ENCODE assay signal across 9 cellular contexts in the genomic region with DNA sequence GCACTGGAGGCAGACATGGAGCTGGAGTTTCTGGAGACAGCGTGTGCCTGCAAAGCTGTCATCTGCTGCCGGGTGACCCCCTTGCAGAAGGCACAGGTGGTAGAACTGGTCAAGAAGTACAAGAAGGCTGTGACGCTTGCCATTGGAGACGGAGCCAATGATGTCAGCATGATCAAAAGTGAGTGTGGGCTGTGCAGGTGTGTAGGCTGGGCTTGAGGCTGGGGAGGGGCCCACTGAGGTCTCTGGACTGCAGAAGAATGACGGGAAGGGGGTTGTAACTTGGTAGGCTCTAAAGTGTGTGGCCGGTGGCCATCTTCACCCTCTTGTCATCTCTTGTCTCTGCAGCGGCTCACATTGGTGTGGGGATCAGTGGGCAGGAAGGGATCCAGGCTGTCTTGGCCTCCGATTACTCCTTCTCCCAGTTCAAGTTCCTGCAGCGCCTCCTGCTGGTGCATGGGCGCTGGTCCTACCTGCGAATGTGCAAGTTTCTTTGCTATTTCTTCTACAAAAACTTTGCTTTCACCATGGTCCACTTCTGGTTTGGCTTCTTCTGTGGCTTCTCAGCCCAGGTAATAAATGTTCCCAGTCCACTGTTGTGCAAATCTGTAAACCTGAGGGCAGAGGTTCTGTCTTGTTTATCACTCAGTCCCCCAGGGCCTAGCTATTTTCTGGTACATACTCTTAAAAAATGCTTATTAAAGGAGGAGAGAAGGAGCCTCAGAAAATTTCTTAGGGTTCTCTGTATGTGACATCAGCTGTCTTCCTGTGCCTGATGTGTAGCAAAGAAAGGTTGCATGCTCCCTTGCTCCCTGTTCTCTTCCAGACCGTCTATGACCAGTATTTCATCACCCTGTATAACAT. TPM values are rescaled to one million over a fixed set of nuclear protein-coding genes. Genes with fewer than 3 reads are reported as not detected.
A peak's percentile ranks its signal among the peaks of the same experiment; 100 is the strongest.
DNase-seq lines count a peak whose midpoint lies in the region; ATAC-seq, FAIRE-seq and TF ChIP-seq lines count a peak whose summit lies in the region.
"Had no signal": no experiment of that assay in that cellular context is flagged by ENCODE, and none has a peak within 500 bp of the region (broad histone marks: within the 10 kb centered on the region; RNA-seq: fewer than 3 reads in every experiment).

No MANE protein-coding gene starts in this region.

- H3K79me2 ChIP-seq in Karpas-422 (ENCODE audit: low read length) = no peaks in the 10 kb centered on the region
- H3K79me2 ChIP-seq in H1 (ENCODE audit: control insufficient read depth in 1 of 2, insufficient read depth in 2 of 2, low read length in 2 of 2) = no peaks in the 10 kb centered on the region

- no peaks in the 10 kb centered on the region for H3K27me3 Mint-ChIP-seq in CD8-positive, alpha-beta T cell (ENCODE audit: low read depth)
- H3K27me3 Mint-ChIP-seq in activated CD4-positive, alpha-beta T cell treated with anti-CD3 and anti-CD28 coated beads, Interleukin-2, amount 10 ng/mL, durations not matched to agents 7 days and 5 days = no peaks in the 10 kb centered on the region

- H3K23ac ChIP-seq in H1 (ENCODE audit: insufficient read length) = no peak overlapping the region

- peaks cover 95% of the 10 kb centered on the region for H3K36me3 Mint-ChIP-seq in CD8-positive, alpha-beta T cell
- H3K36me3 Mint-ChIP-seq in activated CD4-positive, alpha-beta T cell treated with anti-CD3 and anti-CD28 coated beads, Interleukin-2, amount 10 ng/mL, durations not matched to agents 7 days and 5 days (ENCODE audit: low read depth) = peaks cover 92% of the 10 kb centered on the region

- WGBS in H1 (ENCODE audit: extremely low coverage in 1 of 2, insufficient coverage in 1 of 2, insufficient read length in 1 of 2, insufficient replicate concordance in 2 of 2, low coverage in 1 of 2, low lambda C conversion rate in 2 of 2, missing lambda C conversion rate in 1 of 2), 2 experiments = 75% methylated on average over 12 of the region's 12 CpGs; no CpG with 5 or more reads in 1 of the 2 experiments
- 81% methylated on average over 12 of the region's 12 CpGs for WGBS in pancreas, 2 donors

- no peaks in the 10 kb centered on the region for H3K9me3 ChIP-seq in CD8-positive, alpha-beta T cell (ENCODE audit: low read length)
- H3K9me3 ChIP-seq in Karpas-422 (ENCODE audit: low read length) (no peaks in the 10 kb centered on the region), H1 (ENCODE audit: insufficient read depth in 2 of 2, low read depth in 1 of 2, low read length in 1 of 2) (no peaks in the 10 kb centered on the region), pancreas (no peaks in the 10 kb centered on the region)

- H2BK5ac ChIP-seq in H1 (ENCODE audit: low read depth, low read length) = no peak overlapping the region; the same call in 1 of the 2 replicates

- H3K9ac ChIP-seq in Karpas-422 (ENCODE audit: low read length) (no peak overlapping the region), H1 (replicated peaks in 1 of 4; ENCODE audit: extremely low read depth in 1 of 4, low read depth in 3 of 4, low read length in 3 of 4) (no peak overlapping the region)

- H4K8ac ChIP-seq in H1 (ENCODE audit: extremely low read depth, insufficient read depth, low read length) = no peak overlapping the region

- H3K79me1 ChIP-seq in H1 (ENCODE audit: low read depth, low read length) = no peaks in the 10 kb centered on the region

- peak; percentile 66 for TF ChIP-seq CTCF in CD8-positive, alpha-beta T cell (IDR thresholded peaks at IDR 0.05)
- TF ChIP-seq CTCF in H1 (IDR thresholded peaks at IDR 0.05; ENCODE audit: control extremely low read depth in 1 of 3, insufficient read depth in 1 of 3, low read depth in 1 of 3, low read length in 3 of 3) (peak in 2 of 3 experiments; percentile 80 to 95; a peak in 3 of 4 replicates), pancreas (IDR thresholded peaks at IDR 0.05) (peak; percentile 19 to 37 (median 26))

- no peak overlapping the region for H3K18ac ChIP-seq in H1 (ENCODE audit: extremely low read depth, low read length)

- intact Hi-C loops in CD8-positive, alpha-beta T cell (cut with DNase I, micrococcal nuclease) = loop anchor here (1.0 to 2.0 kb wide), 4 partner anchors 16 to 72 kb away; a partner anchor contains a TSS
- intact Hi-C loops in pancreas (cut with DNase I) = no loop called here

- peak; percentile 91 for FAIRE-seq in H1 (lab: Jason Lieb, UNC)
- no peak for FAIRE-seq in pancreas (lab: Jason Lieb, UNC)

- peak overlapping the region; percentile 66 for H3K4me3 ChIP-seq in CD8-positive, alpha-beta T cell (ENCODE audit: low read depth, low read length)
- no peak overlapping the region for H3K4me3 ChIP-seq in Karpas-422 (ENCODE audit: low read length)
- no peak overlapping the region for H3K4me3 ChIP-seq in H1 (ENCODE audit: extremely low read depth in 1 of 4, insufficient read depth in 2 of 4, low read depth in 3 of 4, low read length in 4 of 4)
- no peak overlapping the region for H3K4me3 ChIP-seq in pancreas

- H2AFZ ChIP-seq in Karpas-422 (ENCODE audit: low read length) (no peak overlapping the region), H1 (ENCODE audit: low read length) (no peak overlapping the region)

- POLR2A ChIA-PET in CD8-positive, alpha-beta T cell (lab: Charles Lee) = interaction anchor here (0.9 to 4.7 kb wide), 5 partner anchors 11 to 70 kb away, joined by 3 to 40 read pairs (median 4); a partner anchor contains a TSS
- POLR2A ChIA-PET in activated CD4-positive, alpha-beta T cell treated with anti-CD3 and anti-CD28 coated beads, Interleukin-2, amount 10 ng/mL, durations not matched to agents 7 days and 5 days (lab: Charles Lee) = interaction anchor here (0.6 kb wide), 1 partner anchor 95 kb away, joined by 3 read pairs; no protein-coding TSS in a partner anchor
- POLR2A ChIA-PET in H1 (lab: Charles Lee; ENCODE audit: partially characterized antibody) = interaction anchor here (0.8 to 2.6 kb wide), 3 partner anchors 11 to 16 kb away, joined by 3 to 9 read pairs (median 4); no protein-coding TSS in a partner anchor

- peaks cover 61% of the 10 kb centered on the region for H3K36me3 ChIP-seq in CD8-positive, alpha-beta T cell (ENCODE audit: insufficient read depth, low read length)
- H3K36me3 ChIP-seq in Karpas-422 (ENCODE audit: insufficient read depth, low read length) (no peaks in the 10 kb centered on the region), H1 (ENCODE audit: control insufficient read depth in 2 of 4, insufficient read depth in 4 of 4, low read length in 3 of 4) (peaks cover 28 to 69% (median 58%) of the 10 kb centered on the region in 4 experiments), pancreas (peaks cover 0 to 5% (median 5%) of the 10 kb centered on the region in 3 donors)

- H3K9me2 ChIP-seq in Karpas-422 (replicated peaks; ENCODE audit: insufficient read depth, low read length) = no peaks in the 10 kb centered on the region

- H2BK120ac ChIP-seq in H1 (replicated peaks; ENCODE audit: low read depth, low read length) = no peak overlapping the region

- H4K91ac ChIP-seq in H1 (replicated peaks; ENCODE audit: insufficient read length, low read length) = no peak overlapping the region

- peaks cover 80% of the 10 kb centered on the region for H3K4me1 Mint-ChIP-seq in CD8-positive, alpha-beta T cell (ENCODE audit: low read depth)
- H3K4me1 Mint-ChIP-seq in activated CD4-positive, alpha-beta T cell treated with anti-CD3 and anti-CD28 coated beads, Interleukin-2, amount 10 ng/mL, durations not matched to agents 7 days and 5 days = peaks cover 67% of the 10 kb centered on the region

- no peaks in the 10 kb centered on the region for H4K20me1 ChIP-seq in Karpas-422 (ENCODE audit: insufficient read depth, low read depth, low read length)
- H4K20me1 ChIP-seq in H1 (replicated peaks in 1 of 2; ENCODE audit: control insufficient read depth in 1 of 2, insufficient read depth in 2 of 2, low read length in 2 of 2) = peaks cover 0 to 11% of the 10 kb centered on the region in 2 experiments

- DNase-seq in CD8-positive, alpha-beta T cell = peak; percentile 59 to 88 (median 81)
- DNase-seq in Karpas-422 (peak; percentile 90), H1 (ENCODE audit: low read depth in 1 of 2, low spot score in 2 of 2) (peak in 1 of 2 experiments; percentile 86), pancreas (peak in 3 of 6 donors; percentile 42 to 78 (median 59)), NOMO-1 (lab: John Stamatoyannopoulos, UW; ENCODE audit: unreplicated experiment in 2 of 2) (no peak), DMS153 (lab: John Stamatoyannopoulos, UW) (no peak)
- DNase-seq in activated CD4-positive, alpha-beta T cell treated with anti-CD3 and anti-CD28 coated beads, Interleukin-2, amount 10 ng/mL, durations not matched to agents 7 days and 5 days = peak; percentile 78

- H3K4me1 ChIP-seq in CD8-positive, alpha-beta T cell (ENCODE audit: insufficient read depth, low read length) = peaks cover 70% of the 10 kb centered on the region
- H3K4me1 ChIP-seq in Karpas-422 (ENCODE audit: low read length) (no peaks in the 10 kb centered on the region), H1 (replicated peaks in 1 of 4; ENCODE audit: control insufficient read depth in 3 of 4, insufficient read depth in 4 of 4, low read length in 3 of 4) (peaks cover 0 to 2% (median 0%) of the 10 kb centered on the region in 4 experiments; a peak in 2 of 7 replicates), pancreas (no peaks in the 10 kb centered on the region)

- H2BK20ac ChIP-seq in H1 (ENCODE audit: low read length) = no peak overlapping the region

- no peak overlapping the region for H3K14ac ChIP-seq in H1 (ENCODE audit: insufficient read length)

- H3K27ac ChIP-seq in CD8-positive, alpha-beta T cell (ENCODE audit: low read depth, low read length) = peak overlapping the region; percentile 8
- H3K27ac ChIP-seq in Karpas-422 (ENCODE audit: low read length) = no peak overlapping the region
- H3K27ac ChIP-seq in H1 (ENCODE audit: low read depth, low read length) = no peak overlapping the region
- no peak overlapping the region for H3K27ac ChIP-seq in pancreas

- no peak overlapping the region for H2BK15ac ChIP-seq in H1 (ENCODE audit: low read length)

- H3K4me3 Mint-ChIP-seq in CD8-positive, alpha-beta T cell = peak overlapping the region; percentile 87
- H3K4me3 Mint-ChIP-seq in activated CD4-positive, alpha-beta T cell treated with anti-CD3 and anti-CD28 coated beads, Interleukin-2, amount 10 ng/mL, durations not matched to agents 7 days and 5 days = peak overlapping the region; percentile 51

- no peak overlapping the region for H2AK5ac ChIP-seq in H1 (ENCODE audit: low read depth, low read length)

- peak; percentile 48 for ATAC-seq in CD8-positive, alpha-beta T cell
- ATAC-seq in pancreas (peak in 1 of 4 donors; percentile 37), HG02981 (IDR thresholded peaks at IDR 0.05; ENCODE audit: unreplicated experiment) (no peak)
- ATAC-seq: left colon had no signal

- no peak overlapping the region for H3K56ac ChIP-seq in H1 (replicated peaks; ENCODE audit: insufficient read length, low read depth, low read length)

- CTCF ChIA-PET in CD8-positive, alpha-beta T cell (lab: Charles Lee) = interaction anchor here (0.6 to 9.2 kb wide), 26 partner anchors 10 to 170 kb away, joined by 3 to 184 read pairs (median 4); a partner anchor contains a TSS
- CTCF ChIA-PET in activated CD4-positive, alpha-beta T cell treated with anti-CD3 and anti-CD28 coated beads, Interleukin-2, amount 10 ng/mL, durations not matched to agents 7 days and 5 days (lab: Charles Lee) = interaction anchor here (0.6 to 6.3 kb wide), 12 partner anchors 8 to 202 kb away, joined by 3 to 40 read pairs (median 4); a partner anchor contains a TSS
- CTCF ChIA-PET in H1 (lab: Charles Lee; ENCODE audit: partially characterized antibody) = interaction anchor here (0.6 to 27.5 kb wide), 25 partner anchors 10 to 773 kb away, joined by 3 to 507 read pairs (median 4); a partner anchor contains a TSS

- H3K23me2 ChIP-seq in H1 (ENCODE audit: low read depth, low read length) = no peaks in the 10 kb centered on the region; the same call in 1 of the 2 replicates

- TF ChIP-seq EP300 in H1 (IDR thresholded peaks at IDR 0.05; ENCODE audit: borderline replicate concordance in 1 of 2, low read depth in 2 of 2, low read length in 2 of 2) = no peak

- peak overlapping the region; percentile 81 for H3K27ac Mint-ChIP-seq in CD8-positive, alpha-beta T cell
- peak overlapping the region; percentile 58 for H3K27ac Mint-ChIP-seq in activated CD4-positive, alpha-beta T cell treated with anti-CD3 and anti-CD28 coated beads, Interleukin-2, amount 10 ng/mL, durations not matched to agents 7 days and 5 days

- no peak overlapping the region for H3K4ac ChIP-seq in H1 (replicated peaks; ENCODE audit: insufficient read length, low read depth, low read length)

- H3K9me3 Mint-ChIP-seq in CD8-positive, alpha-beta T cell = no peaks in the 10 kb centered on the region
- H3K9me3 Mint-ChIP-seq in activated CD4-positive, alpha-beta T cell treated with anti-CD3 and anti-CD28 coated beads, Interleukin-2, amount 10 ng/mL, durations not matched to agents 7 days and 5 days = no peaks in the 10 kb centered on the region

- H3K27me3 ChIP-seq in CD8-positive, alpha-beta T cell (ENCODE audit: insufficient read depth, low read length) = no peaks in the 10 kb centered on the region
- H3K27me3 ChIP-seq in Karpas-422 (ENCODE audit: low read length) = no peaks in the 10 kb centered on the region
- H3K27me3 ChIP-seq in H1 (replicated peaks in 1 of 4; ENCODE audit: control insufficient read depth in 3 of 4, extremely low read depth in 1 of 4, insufficient read depth in 3 of 4, low read length in 3 of 4) = no peaks in the 10 kb centered on the region
- H3K27me3 ChIP-seq in pancreas = no peaks in the 10 kb centered on the region

- TF ChIP-seq POLR2A in H1 (IDR thresholded peaks at IDR 0.05; ENCODE audit: control extremely low read depth in 1 of 2, low read depth in 2 of 2, low read length in 2 of 2) = no peak

- no peak overlapping the region for H2BK12ac ChIP-seq in H1 (ENCODE audit: low read depth, low read length)

- H3K4me2 ChIP-seq in Karpas-422 (ENCODE audit: low read depth, low read length, poor library complexity, severe bottlenecking) (no peak overlapping the region), H1 (ENCODE audit: insufficient read depth in 1 of 2, low read depth in 2 of 2, low read length in 2 of 2) (no peak overlapping the region)

- H4K5ac ChIP-seq in H1 (ENCODE audit: insufficient read length, low read depth, low read length) = no peak overlapping the region

- TF ChIP-seq RAD21 in H1 (IDR thresholded peaks at IDR 0.05 in 1 of 2, conservative IDR thresholded peaks at IDR 0.05 in 1 of 2; ENCODE audit: low read depth in 2 of 2, low read length in 2 of 2) = peak; percentile 65 to 80

RNA-seq across cellular contexts. Expression of a gene that starts 19.9 kb away (rescaled TPM):
- total RNA-seq in CD8-positive, alpha-beta T cell = 10 to 100 TPM; 51.1 to 58.4 TPM
- total RNA-seq in Karpas-422 (2014; rRNA removed; shearing (Covaris generic); ENCODE audit: low replicate concordance) = 10.6 and 19.6 TPM in 2 replicates
- total RNA-seq in activated CD4-positive, alpha-beta T cell treated with anti-CD3 and anti-CD28 coated beads, Interleukin-2, amount 10 ng/mL, durations not matched to agents 7 days and 5 days = 100 to 1,000 TPM; 135 to 138 TPM
- total RNA-seq in H1 (2021; fragmentation: NEBNext Ultra II Directional; extraction: Animal tissue kit (Norgen Biotek cat#: 25700)) = 59.3 and 61.4 TPM in 2 replicates
- polyA plus RNA-seq in H1 (2011; rRNA removed) = 70.1 and 98.5 TPM in 2 replicates
- 47.8 TPM for polyA plus RNA-seq in H1 (2011; cell fraction: cytosol; rRNA removed)
- 115 TPM for polyA plus RNA-seq in H1 (2011; cell fraction: nucleus; rRNA removed)
- 27.5 to 39.2 TPM (median 34.5 TPM) in 4 replicates for polyA plus RNA-seq in H1 (2012, experiment 1 of 2)
- polyA plus RNA-seq in H1 (2012, experiment 2 of 2) = 20.8 TPM
- polyA plus RNA-seq in H1 (2013, experiment 1 of 2) = 34.7 TPM
- polyA plus RNA-seq in H1 (2013, experiment 2 of 2) = 38.4 TPM
- 58.6 and 67.6 TPM in 2 replicates for polyA minus RNA-seq in H1 (2011; rRNA and poly(A)+ RNA removed)
- polyA minus RNA-seq in H1 (2011; cell fraction: cytosol; rRNA and poly(A)+ RNA removed) = 31.1 TPM
- 46.9 TPM for polyA minus RNA-seq in H1 (2011; cell fraction: nucleus; rRNA and poly(A)+ RNA removed)
- 10 to 100 TPM in 1 of 6 donors, 1 to 10 TPM in 5; 3.7 to 14.4 (median 6.1) TPM for total RNA-seq in pancreas
- polyA plus RNA-seq in pancreas = 1 to 10 TPM; 6.2 to 9.9 TPM

RNA-seq across cellular contexts. Expression of a gene that starts 24.3 kb away (rescaled TPM):
- total RNA-seq in CD8-positive, alpha-beta T cell = not detected
- total RNA-seq in Karpas-422 (2014; rRNA removed; shearing (Covaris generic); ENCODE audit: low replicate concordance) = not detected in 2 replicates
- total RNA-seq in activated CD4-positive, alpha-beta T cell treated with anti-CD3 and anti-CD28 coated beads, Interleukin-2, amount 10 ng/mL, durations not matched to agents 7 days and 5 days = not detected
- total RNA-seq in H1 (2021; fragmentation: NEBNext Ultra II Directional; extraction: Animal tissue kit (Norgen Biotek cat#: 25700)) = not detected in 2 replicates
- polyA plus RNA-seq in H1 (2011; rRNA removed) (not detected in 2 replicates), pancreas (under 1 TPM in 1 of 2 donors, not detected in 1; 0.07 TPM)
- polyA plus RNA-seq in H1 (2011; cell fraction: cytosol; rRNA removed) = not detected
- polyA plus RNA-seq in H1 (2011; cell fraction: nucleus; rRNA removed) = not detected
- not detected in 4 replicates for polyA plus RNA-seq in H1 (2012, experiment 1 of 2)
- not detected for polyA plus RNA-seq in H1 (2012, experiment 2 of 2)
- not detected for polyA plus RNA-seq in H1 (2013, experiment 1 of 2)
- not detected for polyA plus RNA-seq in H1 (2013, experiment 2 of 2)
- not detected in 2 replicates for polyA minus RNA-seq in H1 (2011; rRNA and poly(A)+ RNA removed)
- polyA minus RNA-seq in H1 (2011; cell fraction: cytosol; rRNA and poly(A)+ RNA removed) = not detected
- polyA minus RNA-seq in H1 (2011; cell fraction: nucleus; rRNA and poly(A)+ RNA removed) = not detected
- total RNA-seq in pancreas = under 1 TPM in 1 of 6 donors, not detected in 5; 0.09 TPM
- total RNA-seq: left colon had no signal

RNA-seq across cellular contexts. Expression of a gene that starts 59.9 kb away (rescaled TPM):
- 10 to 100 TPM in 1 of 2 experiments, 1 to 10 TPM in 1; 10.0 to 12.0 TPM for total RNA-seq in CD8-positive, alpha-beta T cell
- 0.04 TPM in 1 of 2 replicates, not detected in the other for total RNA-seq in Karpas-422 (2014; rRNA removed; shearing (Covaris generic); ENCODE audit: low replicate concordance)
- 1 to 10 TPM; 9.1 to 9.3 TPM for total RNA-seq in activated CD4-positive, alpha-beta T cell treated with anti-CD3 and anti-CD28 coated beads, Interleukin-2, amount 10 ng/mL, durations not matched to agents 7 days and 5 days
- 2.6 and 3.0 TPM in 2 replicates for total RNA-seq in H1 (2021; fragmentation: NEBNext Ultra II Directional; extraction: Animal tissue kit (Norgen Biotek cat#: 25700))
- polyA plus RNA-seq in H1 (2011; rRNA removed) = 2.3 and 3.3 TPM in 2 replicates
- 2.9 TPM for polyA plus RNA-seq in H1 (2011; cell fraction: cytosol; rRNA removed)
- 4.2 TPM for polyA plus RNA-seq in H1 (2011; cell fraction: nucleus; rRNA removed)
- 0.92 to 2.0 TPM (median 1.8 TPM) in 4 replicates for polyA plus RNA-seq in H1 (2012, experiment 1 of 2)
- polyA plus RNA-seq in H1 (2012, experiment 2 of 2) = 0.37 TPM
- 4.6 TPM for polyA plus RNA-seq in H1 (2013, experiment 1 of 2)
- polyA plus RNA-seq in H1 (2013, experiment 2 of 2) = 5.9 TPM
- polyA minus RNA-seq in H1 (2011; rRNA and poly(A)+ RNA removed) = 3.5 and 3.8 TPM in 2 replicates
- 1.3 TPM for polyA minus RNA-seq in H1 (2011; cell fraction: cytosol; rRNA and poly(A)+ RNA removed)
- polyA minus RNA-seq in H1 (2011; cell fraction: nucleus; rRNA and poly(A)+ RNA removed) = 4.1 TPM
- 10 to 100 TPM in 2 of 6 donors, 1 to 10 TPM in 4; 2.2 to 12.9 (median 7.1) TPM for total RNA-seq in pancreas
- 10 to 100 TPM in 1 of 2 donors, 1 to 10 TPM in 1; 4.3 to 10.3 TPM for polyA plus RNA-seq in pancreas

Comparison
In these comparisons a context has a peak if more than half of its experiments do, and no peak if none do; other contexts are left out.
1. DNase-seq: peak in CD8-positive, alpha-beta T cell (7 of 7), Karpas-422 (single experiment) and activated CD4-positive, alpha-beta T cell treated with anti-CD3 and anti-CD28 coated beads, Interleukin-2, amount 10 ng/mL, durations not matched to agents 7 days and 5 days (single experiment); none in NOMO-1 (0 of 2) and DMS153 (single experiment).
2. CTCF ChIP-seq: peak in every context shown above with its lines; median percentile 88 in H1; 66 in CD8-positive, alpha-beta T cell; 26 in pancreas.
3. intact Hi-C loops: an anchor here in CD8-positive, alpha-beta T cell (1.0 to 2.0 kb wide); none called in pancreas.